23 cellular contexts compared by ENCODE assay signal in genomic region chr10:96693431-96693830, GRCh38. TPM values are rescaled to one million over a fixed set of nuclear protein-coding genes. Genes with fewer than 3 reads are reported as not detected.
"Had no signal": no experiment of that assay in that cellular context is flagged by ENCODE, and none has a peak within 500 bp of the region (broad histone marks: within the 10 kb centered on the region; RNA-seq: fewer than 3 reads in every experiment).

No MANE protein-coding gene starts in this region.

- H3K4me2 ChIP-seq: hepatocyte, smooth muscle cell had no signal

- H3K4me1 Mint-ChIP-seq: endodermal cell, nephron had no signal

- H3K36me3 ChIP-seq: brain microvascular endothelial cell, thyroid gland, uterus, WERI-Rb-1 had no signal

- H3K9me3 ChIP-seq: thyroid gland, uterus had no signal

- H3K4me3 Mint-ChIP-seq: activated CD4-positive, alpha-beta memory T cell treated with anti-CD3 and anti-CD28 coated beads for 36 hours; activated T-helper 17 cell treated with anti-CD3 and anti-CD28 coated beads, Interleukin-2, amount 50 U/mL, for 72 hours; endodermal cell; nephron had no signal

- ATAC-seq: activated T-helper 17 cell treated with anti-CD3 and anti-CD28 coated beads, Interleukin-2, amount 50 U/mL, for 72 hours; left cardiac atrium; sciatic nerve had no signal

- H3K27ac ChIP-seq: brain microvascular endothelial cell, dorsolateral prefrontal cortex, epithelial cell of prostate, hepatocyte, thyroid gland, uterus, WERI-Rb-1 had no signal

- DNase-seq: activated CD4-positive, alpha-beta memory T cell treated with anti-CD3 and anti-CD28 coated beads for 36 hours; activated naive CD4-positive, alpha-beta T cell treated with Interleukin-2 at 50 U/mL for 16 hours; activated T-cell treated with anti-CD3 and anti-CD28 coated beads, Interleukin-2, amount 50 U/mL, for 1 hour; anterior cingulate cortex; brain microvascular endothelial cell; central memory CD4-positive, alpha-beta T cell; dorsolateral prefrontal cortex; endodermal cell; foreskin fibroblast; left cardiac atrium; mesendoderm; nucleus accumbens; stimulated activated CD4-positive, alpha-beta T cell treated with anti-CD3 and anti-CD28 coated beads, Interleukin-4, amount 100 ng/mL, for 1 hour; T-helper 2 cell; thyroid gland; uterus; WERI-Rb-1 had no signal

- H3K79me2 ChIP-seq: hepatocyte had no signal

- H3K4me1 ChIP-seq: thyroid gland, uterus had no signal

- H3K36me3 Mint-ChIP-seq: activated CD4-positive, alpha-beta memory T cell treated with anti-CD3 and anti-CD28 coated beads for 36 hours had no signal

- H3K9me3 Mint-ChIP-seq: activated CD4-positive, alpha-beta memory T cell treated with anti-CD3 and anti-CD28 coated beads for 36 hours; activated T-helper 17 cell treated with anti-CD3 and anti-CD28 coated beads, Interleukin-2, amount 50 U/mL, for 72 hours; nephron had no signal

- H3K27me3 Mint-ChIP-seq: activated CD4-positive, alpha-beta memory T cell treated with anti-CD3 and anti-CD28 coated beads for 36 hours had no signal

- H3K27me3 ChIP-seq: brain microvascular endothelial cell, hepatocyte, thyroid gland, uterus had no signal

- H3K4me3 ChIP-seq: dorsolateral prefrontal cortex, hepatocyte, smooth muscle cell, thyroid gland, uterus had no signal

- H3K27ac Mint-ChIP-seq: activated CD4-positive, alpha-beta memory T cell treated with anti-CD3 and anti-CD28 coated beads for 36 hours; activated T-helper 17 cell treated with anti-CD3 and anti-CD28 coated beads, Interleukin-2, amount 50 U/mL, for 72 hours; endodermal cell; nephron had no signal

RNA-seq across cellular contexts. Expression of gene PIK3AP1, which starts 26.9 kb away (rescaled TPM):
- polyA plus RNA-seq: smooth muscle cell had no signal
